ENCODE assay signal across 1 cellular context in genomic region chr18:69580107-69580506, GRCh38.
TF ChIP-seq lines count a peak whose summit lies in the region.

No MANE protein-coding gene starts in this region.

TF ChIP-seq in GM23338, 12 proteins besides CTCF, POLR2A, EP300 and RAD21 (continued from another document):
- TF ChIP-seq, protein P1, sequence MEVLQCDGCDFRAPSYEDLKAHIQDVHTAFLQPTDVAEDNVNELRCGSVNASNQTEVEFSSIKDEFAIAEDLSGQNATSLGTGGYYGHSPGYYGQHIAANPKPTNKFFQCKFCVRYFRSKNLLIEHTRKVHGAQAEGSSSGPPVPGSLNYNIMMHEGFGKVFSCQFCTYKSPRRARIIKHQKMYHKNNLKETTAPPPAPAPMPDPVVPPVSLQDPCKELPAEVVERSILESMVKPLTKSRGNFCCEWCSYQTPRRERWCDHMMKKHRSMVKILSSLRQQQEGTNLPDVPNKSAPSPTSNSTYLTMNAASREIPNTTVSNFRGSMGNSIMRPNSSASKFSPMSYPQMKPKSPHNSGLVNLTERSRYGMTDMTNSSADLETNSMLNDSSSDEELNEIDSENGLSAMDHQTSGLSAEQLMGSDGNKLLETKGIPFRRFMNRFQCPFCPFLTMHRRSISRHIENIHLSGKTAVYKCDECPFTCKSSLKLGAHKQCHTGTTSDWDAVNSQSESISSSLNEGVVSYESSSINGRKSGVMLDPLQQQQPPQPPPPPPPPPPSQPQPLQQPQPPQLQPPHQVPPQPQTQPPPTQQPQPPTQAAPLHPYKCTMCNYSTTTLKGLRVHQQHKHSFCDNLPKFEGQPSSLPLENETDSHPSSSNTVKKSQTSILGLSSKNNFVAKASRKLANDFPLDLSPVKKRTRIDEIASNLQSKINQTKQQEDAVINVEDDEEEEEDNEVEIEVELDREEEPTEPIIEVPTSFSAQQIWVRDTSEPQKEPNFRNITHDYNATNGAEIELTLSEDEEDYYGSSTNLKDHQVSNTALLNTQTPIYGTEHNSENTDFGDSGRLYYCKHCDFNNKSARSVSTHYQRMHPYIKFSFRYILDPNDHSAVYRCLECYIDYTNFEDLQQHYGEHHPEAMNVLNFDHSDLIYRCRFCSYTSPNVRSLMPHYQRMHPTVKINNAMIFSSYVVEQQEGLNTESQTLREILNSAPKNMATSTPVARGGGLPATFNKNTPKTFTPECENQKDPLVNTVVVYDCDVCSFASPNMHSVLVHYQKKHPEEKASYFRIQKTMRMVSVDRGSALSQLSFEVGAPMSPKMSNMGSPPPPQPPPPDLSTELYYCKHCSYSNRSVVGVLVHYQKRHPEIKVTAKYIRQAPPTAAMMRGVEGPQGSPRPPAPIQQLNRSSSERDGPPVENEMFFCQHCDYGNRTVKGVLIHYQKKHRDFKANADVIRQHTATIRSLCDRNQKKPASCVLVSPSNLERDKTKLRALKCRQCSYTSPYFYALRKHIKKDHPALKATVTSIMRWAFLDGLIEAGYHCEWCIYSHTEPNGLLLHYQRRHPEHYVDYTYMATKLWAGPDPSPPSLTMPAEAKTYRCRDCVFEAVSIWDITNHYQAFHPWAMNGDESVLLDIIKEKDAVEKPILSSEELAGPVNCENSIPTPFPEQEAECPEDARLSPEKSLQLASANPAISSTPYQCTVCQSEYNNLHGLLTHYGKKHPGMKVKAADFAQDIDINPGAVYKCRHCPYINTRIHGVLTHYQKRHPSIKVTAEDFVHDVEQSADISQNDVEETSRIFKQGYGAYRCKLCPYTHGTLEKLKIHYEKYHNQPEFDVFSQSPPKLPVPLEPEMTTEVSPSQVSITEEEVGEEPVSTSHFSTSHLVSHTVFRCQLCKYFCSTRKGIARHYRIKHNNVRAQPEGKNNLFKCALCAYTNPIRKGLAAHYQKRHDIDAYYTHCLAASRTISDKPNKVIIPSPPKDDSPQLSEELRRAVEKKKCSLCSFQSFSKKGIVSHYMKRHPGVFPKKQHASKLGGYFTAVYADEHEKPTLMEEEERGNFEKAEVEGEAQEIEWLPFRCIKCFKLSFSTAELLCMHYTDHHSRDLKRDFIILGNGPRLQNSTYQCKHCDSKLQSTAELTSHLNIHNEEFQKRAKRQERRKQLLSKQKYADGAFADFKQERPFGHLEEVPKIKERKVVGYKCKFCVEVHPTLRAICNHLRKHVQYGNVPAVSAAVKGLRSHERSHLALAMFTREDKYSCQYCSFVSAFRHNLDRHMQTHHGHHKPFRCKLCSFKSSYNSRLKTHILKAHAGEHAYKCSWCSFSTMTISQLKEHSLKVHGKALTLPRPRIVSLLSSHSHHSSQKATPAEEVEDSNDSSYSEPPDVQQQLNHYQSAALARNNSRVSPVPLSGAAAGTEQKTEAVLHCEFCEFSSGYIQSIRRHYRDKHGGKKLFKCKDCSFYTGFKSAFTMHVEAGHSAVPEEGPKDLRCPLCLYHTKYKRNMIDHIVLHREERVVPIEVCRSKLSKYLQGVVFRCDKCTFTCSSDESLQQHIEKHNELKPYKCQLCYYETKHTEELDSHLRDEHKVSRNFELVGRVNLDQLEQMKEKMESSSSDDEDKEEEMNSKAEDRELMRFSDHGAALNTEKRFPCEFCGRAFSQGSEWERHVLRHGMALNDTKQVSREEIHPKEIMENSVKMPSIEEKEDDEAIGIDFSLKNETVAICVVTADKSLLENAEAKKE (CRISPR knock-in tag; IDR thresholded peaks at IDR 0.05) = no peak
- no peak for TF ChIP-seq EZH2 (IDR thresholded peaks at IDR 0.05; ENCODE audit: low read depth, unreplicated experiment)
